Comparison of ENCODE assay signal across 18 cellular contexts in genomic region chr7:50146692-50147091, GRCh38. TPM values are rescaled to one million over a fixed set of nuclear protein-coding genes. Genes with fewer than 3 reads are reported as not detected.
DNase-seq lines count a peak whose midpoint lies in the region; ATAC-seq lines count a peak whose summit lies in the region.
"Had no signal": no experiment of that assay in that cellular context is flagged by ENCODE, and none has a peak within 500 bp of the region (broad histone marks: within the 10 kb centered on the region; RNA-seq: fewer than 3 reads in every experiment).

No MANE protein-coding gene starts in this region.

- ATAC-seq in activated T-cell treated with anti-CD3 and anti-CD28 coated beads, Interleukin-2, amount 50 U/mL, for 72 hours (replicated peaks in 1 of 2), result no peak
- no peak for ATAC-seq in stimulated activated memory B cell treated with anti-CD40 and anti-IgM and Interleukin-4, amounts not matched to agents 10 μg/mL and 1 μg/mL and 100 μg/mL, for 72 hours
- no peak for ATAC-seq in GM18873 (IDR thresholded peaks at IDR 0.05; ENCODE audit: low FRiP score, unreplicated experiment)
- ATAC-seq: GM23338; natural killer cell treated with Interleukin-12 subunit alpha and Interleukin-12 subunit beta and Interleukin-15 and Interleukin-18, amount 100 ng/mL, for 72 hours had no signal

- DNase-seq in activated T-cell treated with anti-CD3 and anti-CD28 coated beads, Interleukin-2, amount 50 U/mL, for 24 hours, result no peak
- DNase-seq in activated T-cell treated with anti-CD3 and anti-CD28 coated beads, Interleukin-2, amount 50 U/mL, for 72 hours, result no peak
- peak; percentile 41 for DNase-seq in NCI-H1092 treated with DMSO at 0.1 percent for 48 hours (lab: John Stamatoyannopoulos, UW)
- DNase-seq in SHP77 treated with DMSO at 0.1 percent for 48 hours (lab: John Stamatoyannopoulos, UW), result peak; percentile 16
- DNase-seq in cortex of kidney (lab: John Stamatoyannopoulos, UW), result no peak
- DNase-seq in KG1 (lab: John Stamatoyannopoulos, UW), result no peak
- DNase-seq: activated CD4-positive, alpha-beta T cell treated with anti-CD3 and anti-CD28 coated beads for 4 hours; hippocampal formation; PC-9; retina; trophoblast cell had no signal

- H3K27ac Mint-ChIP-seq in activated T-cell treated with anti-CD3 and anti-CD28 coated beads, Interleukin-2, amount 50 U/mL, for 24 hours, result peak overlapping the region; percentile 94
- H3K27ac Mint-ChIP-seq in activated T-cell treated with anti-CD3 and anti-CD28 coated beads, Interleukin-2, amount 50 U/mL, for 72 hours, result no peak overlapping the region
- peak overlapping the region; percentile 94 for H3K27ac Mint-ChIP-seq in stimulated activated memory B cell treated with anti-CD40 and anti-IgM and Interleukin-4, amounts not matched to agents 10 μg/mL and 1 μg/mL and 100 μg/mL, for 72 hours
- H3K27ac Mint-ChIP-seq: brain, GM23338 had no signal

- H3K36me3 Mint-ChIP-seq in activated T-cell treated with anti-CD3 and anti-CD28 coated beads, Interleukin-2, amount 50 U/mL, for 24 hours (ENCODE audit: low read depth), result no peaks in the 10 kb centered on the region
- no peaks in the 10 kb centered on the region for H3K36me3 Mint-ChIP-seq in activated T-cell treated with anti-CD3 and anti-CD28 coated beads, Interleukin-2, amount 50 U/mL, for 72 hours (ENCODE audit: insufficient read depth in 2 of 2)
- no peaks in the 10 kb centered on the region for H3K36me3 Mint-ChIP-seq in stimulated activated memory B cell treated with anti-CD40 and anti-IgM and Interleukin-4, amounts not matched to agents 10 μg/mL and 1 μg/mL and 100 μg/mL, for 72 hours
- H3K36me3 Mint-ChIP-seq: brain; natural killer cell treated with Interleukin-12 subunit alpha and Interleukin-12 subunit beta and Interleukin-15 and Interleukin-18, amount 100 ng/mL, for 72 hours had no signal

- H3K27me3 Mint-ChIP-seq in activated T-cell treated with anti-CD3 and anti-CD28 coated beads, Interleukin-2, amount 50 U/mL, for 24 hours, result no peaks in the 10 kb centered on the region
- H3K27me3 Mint-ChIP-seq in activated T-cell treated with anti-CD3 and anti-CD28 coated beads, Interleukin-2, amount 50 U/mL, for 72 hours (ENCODE audit: low read depth), result no peaks in the 10 kb centered on the region
- H3K27me3 Mint-ChIP-seq in stimulated activated memory B cell treated with anti-CD40 and anti-IgM and Interleukin-4, amounts not matched to agents 10 μg/mL and 1 μg/mL and 100 μg/mL, for 72 hours, result no peaks in the 10 kb centered on the region

- no peaks in the 10 kb centered on the region for H3K9me3 Mint-ChIP-seq in activated T-cell treated with anti-CD3 and anti-CD28 coated beads, Interleukin-2, amount 50 U/mL, for 24 hours
- H3K9me3 Mint-ChIP-seq in activated T-cell treated with anti-CD3 and anti-CD28 coated beads, Interleukin-2, amount 50 U/mL, for 72 hours, result no peaks in the 10 kb centered on the region
- no peaks in the 10 kb centered on the region for H3K9me3 Mint-ChIP-seq in stimulated activated memory B cell treated with anti-CD40 and anti-IgM and Interleukin-4, amounts not matched to agents 10 μg/mL and 1 μg/mL and 100 μg/mL, for 72 hours
- H3K9me3 Mint-ChIP-seq: activated T-helper 1 cell treated with anti-CD3 and anti-CD28 coated beads, Interleukin-12 subunit alpha, Interleukin-12 subunit beta, Interleukin-2, Interleukin-4 antibody, amounts not matched to agents 30 ng/mL and 10 ng/mL and 1 ng/mL, durations not matched to agents 14 hours and 24 hours and 36 hours; brain; GM23338; natural killer cell treated with Interleukin-12 subunit alpha and Interleukin-12 subunit beta and Interleukin-15 and Interleukin-18, amount 100 ng/mL, for 72 hours had no signal

- H3K4me1 Mint-ChIP-seq in activated T-cell treated with anti-CD3 and anti-CD28 coated beads, Interleukin-2, amount 50 U/mL, for 24 hours (ENCODE audit: low read depth), result peaks cover 88% of the 10 kb centered on the region
- H3K4me1 Mint-ChIP-seq in activated T-cell treated with anti-CD3 and anti-CD28 coated beads, Interleukin-2, amount 50 U/mL, for 72 hours (ENCODE audit: low read depth), result peaks cover 94% of the 10 kb centered on the region
- H3K4me1 Mint-ChIP-seq in stimulated activated memory B cell treated with anti-CD40 and anti-IgM and Interleukin-4, amounts not matched to agents 10 μg/mL and 1 μg/mL and 100 μg/mL, for 72 hours, result peaks cover 77% of the 10 kb centered on the region
- H3K4me1 Mint-ChIP-seq: GM23338 had no signal

- H3K4me3 Mint-ChIP-seq in activated T-cell treated with anti-CD3 and anti-CD28 coated beads, Interleukin-2, amount 50 U/mL, for 24 hours, result no peak overlapping the region
- peak overlapping the region in 1 of 2 donors; percentile 43 for H3K4me3 Mint-ChIP-seq in activated T-cell treated with anti-CD3 and anti-CD28 coated beads, Interleukin-2, amount 50 U/mL, for 72 hours
- H3K4me3 Mint-ChIP-seq in stimulated activated memory B cell treated with anti-CD40 and anti-IgM and Interleukin-4, amounts not matched to agents 10 μg/mL and 1 μg/mL and 100 μg/mL, for 72 hours, result no peak overlapping the region
- H3K4me3 Mint-ChIP-seq: activated T-helper 1 cell treated with anti-CD3 and anti-CD28 coated beads, Interleukin-12 subunit alpha, Interleukin-12 subunit beta, Interleukin-2, Interleukin-4 antibody, amounts not matched to agents 30 ng/mL and 10 ng/mL and 1 ng/mL, durations not matched to agents 14 hours and 24 hours and 36 hours; brain; GM23338; natural killer cell treated with Interleukin-12 subunit alpha and Interleukin-12 subunit beta and Interleukin-15 and Interleukin-18, amount 100 ng/mL, for 72 hours had no signal

RNA-seq across cellular contexts. Expression of gene ZPBP, which starts 53.6 kb away (rescaled TPM):
- total RNA-seq in activated T-cell treated with anti-CD3 and anti-CD28 coated beads, Interleukin-2, amount 50 U/mL, for 72 hours, result not detected
- total RNA-seq: activated T-helper 1 cell treated with anti-CD3 and anti-CD28 coated beads, Interleukin-12 subunit alpha, Interleukin-12 subunit beta, Interleukin-2, Interleukin-4 antibody, amounts not matched to agents 30 ng/mL and 10 ng/mL and 1 ng/mL, durations not matched to agents 14 hours and 24 hours and 36 hours; fibroblast of lung; GM23338; natural killer cell treated with Interleukin-12 subunit alpha and Interleukin-12 subunit beta and Interleukin-15 and Interleukin-18, amount 100 ng/mL, for 72 hours; PC-9 had no signal

Comparison
In these comparisons a context has a peak if more than half of its experiments do, and no peak if none do; other contexts are left out.
1. DNase-seq: peak in NCI-H1092 treated with DMSO at 0.1 percent for 48 hours (single experiment) and SHP77 treated with DMSO at 0.1 percent for 48 hours (single experiment); none in activated T-cell treated with anti-CD3 and anti-CD28 coated beads, Interleukin-2, amount 50 U/mL, for 24 hours (single experiment), activated T-cell treated with anti-CD3 and anti-CD28 coated beads, Interleukin-2, amount 50 U/mL, for 72 hours (0 of 2), cortex of kidney (single experiment) and KG1 (single experiment).